Comparison of ENCODE assay signal across 8 cellular contexts in genomic region chr6:15243994-15244604, GRCh38. TPM values are rescaled to one million over a fixed set of nuclear protein-coding genes. Genes with fewer than 3 reads are reported as not detected.
A peak's percentile ranks its signal among the peaks of the same experiment; 100 is the strongest.
DNase-seq lines count a peak whose midpoint lies in the region; ATAC-seq and TF ChIP-seq lines count a peak whose summit lies in the region.

No MANE protein-coding gene starts in this region.

- BruUV-seq in A673 (replicated peaks; lab: Mats Ljungman, UMichigan) (no TSS peak), MCF 10A (replicated peaks; lab: Mats Ljungman, UMichigan) (TSS peak; percentile 54)

- intact Hi-C loops in A673 (cut with micrococcal nuclease; ENCODE audit: unreplicated experiment) (no loop called here), MCF 10A (cut with micrococcal nuclease) (no loop called here)

- H3K27ac ChIP-seq in A673 (ENCODE audit: low read depth, low read length, poor library complexity, severe bottlenecking) = peak overlapping the region; percentile 96

- H3K4me1 Mint-ChIP-seq in MCF 10A (ENCODE audit: insufficient read depth, unreplicated experiment) (peaks cover 3% of the 10 kb centered on the region), mesothelial cell of epicardium (peaks cover 23% of the 10 kb centered on the region)

- H3K27ac Mint-ChIP-seq in MCF 10A (ENCODE audit: low read depth, unreplicated experiment) (no peak overlapping the region), mesothelial cell of epicardium (peak overlapping the region; percentile 68)

- no peaks in the 10 kb centered on the region for H3K9me3 ChIP-seq in A673 (ENCODE audit: low read depth, low read length, poor library complexity, severe bottlenecking)

- H3K27me3 Mint-ChIP-seq in MCF 10A (ENCODE audit: insufficient read depth, unreplicated experiment) (no peaks in the 10 kb centered on the region), mesothelial cell of epicardium (ENCODE audit: low read depth) (no peaks in the 10 kb centered on the region)

- ATAC-seq in HG02973 (IDR thresholded peaks at IDR 0.05; ENCODE audit: unreplicated experiment) = no peak
- ATAC-seq in GM18517 (IDR thresholded peaks at IDR 0.05; ENCODE audit: unreplicated experiment) = no peak

- H3K36me3 ChIP-seq in A673 (ENCODE audit: insufficient read depth, low read length, poor library complexity, severe bottlenecking) = no peaks in the 10 kb centered on the region

- DNase-seq in A673 (ENCODE audit: low spot score) (no peak), HFF-Myc (ENCODE audit: extremely low read depth, low read depth) (no peak), MCF 10A (ENCODE audit: unreplicated experiment) (no peak), mesothelial cell of epicardium (ENCODE audit: low spot score in 2 of 2, unreplicated experiment in 2 of 2) (peak in 1 of 2 experiments; percentile 40), kidney glomerular epithelial cell (lab: John Stamatoyannopoulos, UW) (no peak), KBM-7 (no peak)

- H3K9me3 Mint-ChIP-seq in MCF 10A (ENCODE audit: unreplicated experiment) (no peaks in the 10 kb centered on the region), mesothelial cell of epicardium (no peaks in the 10 kb centered on the region)

- H3K36me3 Mint-ChIP-seq in MCF 10A (ENCODE audit: insufficient read depth, unreplicated experiment) = peaks cover 7% of the 10 kb centered on the region
- no peaks in the 10 kb centered on the region for H3K36me3 Mint-ChIP-seq in mesothelial cell of epicardium

- H3K27me3 ChIP-seq in A673 (replicated peaks; ENCODE audit: insufficient read depth, low read depth, low read length, poor library complexity) = no peaks in the 10 kb centered on the region

- H3K4me3 ChIP-seq in A673 (ENCODE audit: low read depth, low read length, poor library complexity, severe bottlenecking) = peak overlapping the region; percentile 71
- H3K4me3 ChIP-seq in HFF-Myc (replicated peaks; ENCODE audit: low read depth, low read length) = peak overlapping the region; percentile 85

- H3K4me1 ChIP-seq in A673 (ENCODE audit: insufficient read depth, low read length, poor library complexity, severe bottlenecking) = peaks cover 7% of the 10 kb centered on the region

- H3K4me3 Mint-ChIP-seq in MCF 10A (ENCODE audit: unreplicated experiment) = peak overlapping the region; percentile 95
- H3K4me3 Mint-ChIP-seq in mesothelial cell of epicardium = peak overlapping the region; percentile 70

- TF ChIP-seq CTCF in A673 (conservative IDR thresholded peaks at IDR 0.05; ENCODE audit: low read depth, low read length) (no peak), HFF-Myc (IDR thresholded peaks at IDR 0.05; ENCODE audit: low read depth, low read length, missing control alignments) (no peak), MCF 10A (IDR thresholded peaks at IDR 0.05; ENCODE audit: unreplicated experiment) (no peak), mesothelial cell of epicardium (IDR thresholded peaks at IDR 0.05; ENCODE audit: unreplicated experiment) (no peak)

- POLR2A ChIA-PET in A673 (lab: Charles Lee; ENCODE audit: low non-redundant PET) (no interaction called here), MCF 10A (lab: Yijun Ruan, JAX) (interaction anchor here (0.6 to 0.7 kb wide), 3 partner anchors 17 to 440 kb away, joined by 3 read pairs; no protein-coding TSS in a partner anchor)

- CTCF ChIA-PET in A673 (lab: Charles Lee) (no interaction called here), MCF 10A (lab: Yijun Ruan, JAX) (interaction anchor here (0.7 kb wide), 1 partner anchor 378 kb away, joined by 3 read pairs; no protein-coding TSS in a partner anchor)

- in situ Hi-C loops in KBM-7 (cut with MboI; ENCODE audit: low pct_unique_long_range_greater_than_20kb, low sequenced_read_pairs) = no loop called here

RNA-seq across cellular contexts. Expression of gene JARID2, which starts 1.8 kb away (rescaled TPM):
- 29.4 and 34.1 TPM in 2 replicates for total RNA-seq in A673 (2021)
- 21.0 and 27.8 TPM in 2 replicates for total RNA-seq in MCF 10A (2022)
- 35.2 to 36.3 TPM (median 35.3 TPM) in 3 replicates for total RNA-seq in mesothelial cell of epicardium
